Comparison of ENCODE assay signal across 1 cellular context in genomic region chr17:33674685-33675084, GRCh38.
TF ChIP-seq lines count a peak whose summit lies in the region.

No MANE protein-coding gene starts in this region.

TF ChIP-seq in GM23338, 12 proteins besides CTCF, POLR2A, EP300 and RAD21 (continued from another document):
- TF ChIP-seq ZNF462 (CRISPR knock-in tag; IDR thresholded peaks at IDR 0.05) = no peak
